In genomic region chr3:14459384-14459783, GRCh38 we compare ENCODE assay signal across 18 cellular contexts.
"Had no signal": no experiment of that assay in that cellular context is flagged by ENCODE, and none has a peak within 500 bp of the region (broad histone marks: within the 10 kb centered on the region; RNA-seq: fewer than 3 reads in every experiment).

No MANE protein-coding gene starts in this region.

- H3K36me3 Mint-ChIP-seq: natural killer cell had no signal

- H3K4me1 ChIP-seq: prostate gland had no signal

- H3K27me3 ChIP-seq: brain microvascular endothelial cell, esophagus squamous epithelium, upper lobe of left lung had no signal

- H3K4me3 Mint-ChIP-seq: activated naive CD4-positive, alpha-beta T cell treated with anti-CD3 and anti-CD28 coated beads, Interleukin-2, amount 50 U/mL, for 24 hours; central memory CD8-positive, alpha-beta T cell; natural killer cell; T-helper 2 cell treated with Interferon-gamma antibody and Interleukin-4, amounts not matched to agents 5 μg/mL and 100 μg/mL, for 36 hours had no signal

- H3K27ac ChIP-seq: prostate gland had no signal

- H3K36me3 ChIP-seq: prostate gland had no signal

- DNase-seq: activated CD8-positive, alpha-beta memory T cell treated with anti-CD3 and anti-CD28 coated beads for 24 hours; amygdala; brain microvascular endothelial cell; esophagus squamous epithelium; left ventricle myocardium superior; mesendoderm; natural killer cell; occipital lobe; right cardiac atrium; stimulated activated CD4-positive, alpha-beta T cell treated with anti-CD3 and anti-CD28 coated beads, Interleukin-15, amount 100 ng/mL, for 24 hours; stimulated activated CD4-positive, alpha-beta T cell treated with anti-CD3 and anti-CD28 coated beads, Interleukin-4, amount 100 ng/mL, for 1 hour; upper lobe of left lung had no signal

- H3K9me3 Mint-ChIP-seq: activated naive CD4-positive, alpha-beta T cell treated with anti-CD3 and anti-CD28 coated beads, Interleukin-2, amount 50 U/mL, for 24 hours; central memory CD8-positive, alpha-beta T cell; natural killer cell; T-helper 2 cell treated with Interferon-gamma antibody and Interleukin-4, amounts not matched to agents 5 μg/mL and 100 μg/mL, for 36 hours had no signal

- H3K27ac Mint-ChIP-seq: activated naive CD4-positive, alpha-beta T cell treated with anti-CD3 and anti-CD28 coated beads, Interleukin-2, amount 50 U/mL, for 24 hours; T-helper 2 cell treated with Interferon-gamma antibody and Interleukin-4, amounts not matched to agents 5 μg/mL and 100 μg/mL, for 36 hours had no signal

- H3K4me3 ChIP-seq: coronary artery, esophagus squamous epithelium, prostate gland, skin epidermis, upper lobe of left lung had no signal

- H3K27me3 Mint-ChIP-seq: activated naive CD4-positive, alpha-beta T cell treated with anti-CD3 and anti-CD28 coated beads, Interleukin-2, amount 50 U/mL, for 24 hours; central memory CD8-positive, alpha-beta T cell had no signal

- H3K9me3 ChIP-seq: esophagus squamous epithelium, prostate gland, upper lobe of left lung had no signal

- ATAC-seq: left ventricle myocardium superior, natural killer cell, right cardiac atrium had no signal
